1 cellular context compared by ENCODE assay signal in genomic region chr17:82648165-82648668, GRCh38.
TF ChIP-seq lines count a peak whose summit lies in the region.

TSS of gene WDR45B (minus strand) at chr17:82648444. CDS start at chr17:82648340, 104 bp downstream.

TF ChIP-seq in K562, 482 proteins besides CTCF, POLR2A, EP300 and RAD21 (continued from another document and continues in another):
- TF ChIP-seq ZBTB40 (IDR thresholded peaks at IDR 0.05) (peak; percentile 72), ZBTB40 (CRISPR knock-in tag; IDR thresholded peaks at IDR 0.05) (no peak), OTX1 (CRISPR knock-in tag; IDR thresholded peaks at IDR 0.05) (no peak), CLOCK (CRISPR knock-in tag; IDR thresholded peaks at IDR 0.05; ENCODE audit: borderline replicate concordance) (no peak), ZNF197 (CRISPR knock-in tag; IDR thresholded peaks at IDR 0.05; ENCODE audit: low read depth) (0 out of 2 replicates have a peak, but pooled peaks have one; percentile 60), FOXM1 (IDR thresholded peaks at IDR 0.05; ENCODE audit: low read depth) (no peak), FOXM1 (CRISPR knock-in tag; IDR thresholded peaks at IDR 0.05; ENCODE audit: low read depth) (peak; percentile 49; the same call in 1 of the 2 replicates), DEAF1 (CRISPR knock-in tag; IDR thresholded peaks at IDR 0.05) (no peak), ZBTB9 (CRISPR knock-in tag; IDR thresholded peaks at IDR 0.05) (0 out of 2 replicates have a peak, but pooled peaks have one; percentile 36), ESRRA (IDR thresholded peaks at IDR 0.05; ENCODE audit: borderline replicate concordance, low read depth) (peak; percentile 40; the same call in 1 of the 2 replicates), BCLAF1 (IDR thresholded peaks at IDR 0.05; ENCODE audit: borderline replicate concordance in 1 of 2, control insufficient read depth in 1 of 2, low read depth in 2 of 2, low read length in 1 of 2) (no peak; a peak in 1 of 4 replicates), USF2 (CRISPR knock-in tag; IDR thresholded peaks at IDR 0.05) (no peak), BHLHE40 (IDR thresholded peaks at IDR 0.05; ENCODE audit: low read length) (peak; percentile 79), ELF2 (CRISPR knock-in tag; IDR thresholded peaks at IDR 0.05) (peak; percentile 78), CBX1 (IDR thresholded peaks at IDR 0.05; ENCODE audit: low read depth) (peak; percentile 86; the same call in 1 of the 2 replicates), ZNF507 (tag; conservative IDR thresholded peaks at IDR 0.05) (no peak), TCF3 (CRISPR knock-in tag; IDR thresholded peaks at IDR 0.05) (peak; percentile 35; the same call in 1 of the 2 replicates), BMI1 (IDR thresholded peaks at IDR 0.05; ENCODE audit: low read length) (no peak), SMC3 (conservative IDR thresholded peaks at IDR 0.05; ENCODE audit: insufficient read depth, low read depth, low read length) (no peak), NR2C1 (IDR thresholded peaks at IDR 0.05) (no peak), NR2C1 (tag; IDR thresholded peaks at IDR 0.05) (no peak), SPI1 (IDR thresholded peaks at IDR 0.05; ENCODE audit: borderline replicate concordance, low read depth, low read length) (no peak), ZBTB33 (CRISPR knock-in tag; IDR thresholded peaks at IDR 0.05) (no peak; the same call in 1 of the 2 replicates), FOS (IDR thresholded peaks at IDR 0.05; ENCODE audit: extremely low read depth, insufficient read length) (no peak), THAP12 (CRISPR knock-in tag; IDR thresholded peaks at IDR 0.05) (peak; percentile 84), EP400 (IDR thresholded peaks at IDR 0.05) (peak; percentile 78; the same call in 1 of the 2 replicates), MNT (conservative IDR thresholded peaks at IDR 0.05) (peak; percentile 75 to 93), NONO (IDR thresholded peaks at IDR 0.05; ENCODE audit: low read depth in 2 of 2, low read length in 1 of 2) (peak in 1 of 2 experiments; percentile 77; a peak in 2 of 4 replicates)
